15 cellular contexts compared by ENCODE assay signal in genomic region chr11:78200553-78200952, GRCh38.
"Had no signal": no experiment of that assay in that cellular context is flagged by ENCODE, and none has a peak within 500 bp of the region (broad histone marks: within the 10 kb centered on the region; RNA-seq: fewer than 3 reads in every experiment).

No MANE protein-coding gene starts in this region.

- H3K27ac Mint-ChIP-seq: activated CD4-positive, alpha-beta memory T cell treated with anti-CD3 and anti-CD28 coated beads, Interleukin-2, amount 10 ng/mL, durations not matched to agents 7 days and 5 days; dendritic cell treated with granulocyte-macrophage colony-stimulating factor and Interleukin-4, amounts not matched to agents 40 ng/mL and 50 ng/mL, for 4 days had no signal

- H3K4me3 ChIP-seq: hepatocyte, prostate gland, right lobe of liver, suprapubic skin had no signal

- H3K4me1 ChIP-seq: prostate gland had no signal

- H3K4me3 Mint-ChIP-seq: activated CD4-positive, alpha-beta memory T cell treated with anti-CD3 and anti-CD28 coated beads, Interleukin-2, amount 10 ng/mL, durations not matched to agents 7 days and 5 days; activated naive CD4-positive, alpha-beta T cell treated with anti-CD3 and anti-CD28 coated beads, Interleukin-2, amount 10 ng/mL, durations not matched to agents 7 days and 5 days; dendritic cell treated with granulocyte-macrophage colony-stimulating factor and Interleukin-4, amounts not matched to agents 40 ng/mL and 50 ng/mL, for 4 days; naive B cell had no signal

- H3K27ac ChIP-seq: hepatocyte, prostate gland, right lobe of liver, suprapubic skin had no signal

- H3K27me3 Mint-ChIP-seq: activated CD4-positive, alpha-beta memory T cell treated with anti-CD3 and anti-CD28 coated beads, Interleukin-2, amount 10 ng/mL, durations not matched to agents 7 days and 5 days; activated naive CD4-positive, alpha-beta T cell treated with anti-CD3 and anti-CD28 coated beads, Interleukin-2, amount 10 ng/mL, durations not matched to agents 7 days and 5 days had no signal

- H3K36me3 Mint-ChIP-seq: naive B cell had no signal

- ATAC-seq: right lobe of liver had no signal

- H3K27me3 ChIP-seq: hepatocyte, right lobe of liver, suprapubic skin had no signal

- H3K4me2 ChIP-seq: hepatocyte had no signal

- H3K9me3 Mint-ChIP-seq: activated CD4-positive, alpha-beta memory T cell treated with anti-CD3 and anti-CD28 coated beads, Interleukin-2, amount 10 ng/mL, durations not matched to agents 7 days and 5 days; activated naive CD4-positive, alpha-beta T cell treated with anti-CD3 and anti-CD28 coated beads, Interleukin-2, amount 10 ng/mL, durations not matched to agents 7 days and 5 days; dendritic cell treated with granulocyte-macrophage colony-stimulating factor and Interleukin-4, amounts not matched to agents 40 ng/mL and 50 ng/mL, for 4 days; naive B cell had no signal

- H3K9me3 ChIP-seq: prostate gland, right lobe of liver, suprapubic skin had no signal

- DNase-seq: activated CD4-positive, alpha-beta memory T cell treated with anti-CD3 and anti-CD28 coated beads, Interleukin-2, amount 10 ng/mL, durations not matched to agents 7 days and 5 days; activated CD4-positive, CD25-positive, alpha-beta regulatory T cell treated with anti-CD3 and anti-CD28 coated beads, Interleukin-2, amount 50 U/mL, for 72 hours; activated naive CD4-positive, alpha-beta T cell treated with anti-CD3 and anti-CD28 coated beads, Interleukin-2, amount 10 ng/mL, durations not matched to agents 7 days and 5 days; central memory CD4-positive, alpha-beta T cell; kidney; midbrain; naive B cell; nucleus accumbens; right lobe of liver; stimulated activated CD4-positive, alpha-beta T cell treated with anti-CD3 and anti-CD28 coated beads, Interleukin-2, amount 100 ng/mL, for 24 hours; stimulated activated naive CD4-positive, alpha-beta T cell treated with Interleukin-2 at 50 U/mL for 16 hours had no signal
